Comparison of ENCODE assay signal across 11 cellular contexts in the genomic region with DNA sequence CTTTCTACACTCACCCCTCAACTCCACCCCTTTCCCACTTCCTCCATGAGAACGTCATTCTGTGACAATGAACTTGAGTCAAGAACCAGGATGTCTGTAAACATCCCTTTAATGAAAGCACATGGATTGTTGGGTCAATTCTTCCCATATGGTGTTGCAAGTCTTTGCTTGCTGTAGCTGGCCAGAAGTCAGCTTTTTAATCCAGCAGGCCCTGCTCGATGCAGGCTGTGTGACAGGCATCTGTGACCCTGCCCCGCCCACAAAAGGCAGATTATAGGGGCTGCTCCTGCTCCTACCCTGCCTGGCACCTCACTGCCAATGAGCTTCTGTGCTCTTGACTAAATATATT.
A peak's percentile ranks its signal among the peaks of the same experiment; 100 is the strongest.
DNase-seq lines count a peak whose midpoint lies in the region; ATAC-seq and TF ChIP-seq lines count a peak whose summit lies in the region.
"Had no signal": no experiment of that assay in that cellular context is flagged by ENCODE, and none has a peak within 500 bp of the region (broad histone marks: within the 10 kb centered on the region; RNA-seq: fewer than 3 reads in every experiment).

No MANE protein-coding gene starts in this region.

- intact Hi-C loops in left lung (cut with DNase I): no loop called here

- no peaks in the 10 kb centered on the region for H3K9me3 Mint-ChIP-seq in GM23338

- H3K4me1 Mint-ChIP-seq in GM23338: peaks cover 20% of the 10 kb centered on the region

- H3K4me3 Mint-ChIP-seq in GM23338: no peak overlapping the region

- H3K9me3 ChIP-seq in left lung: no peaks in the 10 kb centered on the region
- H3K9me3 ChIP-seq: BLaER1, psoas muscle had no signal

- no peaks in the 10 kb centered on the region for H4K20me1 ChIP-seq in GM23338 (replicated peaks; ENCODE audit: insufficient read depth)
- H4K20me1 ChIP-seq: BLaER1 had no signal

- no peak overlapping the region for H3K4me3 ChIP-seq in astrocyte of the spinal cord (ENCODE audit: low read depth, low read length)
- no peak overlapping the region for H3K4me3 ChIP-seq in left lung
- no peak overlapping the region for H3K4me3 ChIP-seq in urinary bladder (ENCODE audit: low read depth, low read length)
- no peak overlapping the region for H3K4me3 ChIP-seq in GM23338
- H3K4me3 ChIP-seq: BLaER1, psoas muscle had no signal

- no peaks in the 10 kb centered on the region for H3K9me2 ChIP-seq in GM23338 (ENCODE audit: insufficient read depth)

- peaks cover 2% of the 10 kb centered on the region for H3K27me3 Mint-ChIP-seq in GM23338 (ENCODE audit: insufficient read depth, low read depth, poor library complexity)

- H3K36me3 Mint-ChIP-seq in GM23338 (ENCODE audit: low read depth): no peaks in the 10 kb centered on the region

- WGBS in urinary bladder: 39% methylated on average over 3 of the region's 3 CpGs

- no peak overlapping the region for H3K27ac Mint-ChIP-seq in GM23338

- no peak overlapping the region for H3K4me2 ChIP-seq in GM23338
- H3K4me2 ChIP-seq: BLaER1 had no signal

- in situ Hi-C loops in astrocyte of the spinal cord (cut with HindIII; ENCODE audit: low sequenced_read_pairs): no loop called here

- peak; percentile 8 for DNase-seq in SIG-M5 treated with dmso at 0.1 percent for 504 hours (lab: John Stamatoyannopoulos, UW; ENCODE audit: unreplicated experiment)
- DNase-seq in SIG-M5 (lab: John Stamatoyannopoulos, UW): no peak
- peak; percentile 80 for DNase-seq in astrocyte of the spinal cord (ENCODE audit: low read depth, low spot score)
- DNase-seq in left lung: peak in 1 of 2 donors; percentile 47
- no peak for DNase-seq in stimulated activated CD4-positive, alpha-beta T cell treated with anti-CD3 and anti-CD28 coated beads, Interleukin-4, amount 100 ng/mL, for 1 hour
- no peak for DNase-seq in GM23338 (ENCODE audit: low spot score)
- DNase-seq: T1000 had no signal

- H2AFZ ChIP-seq in GM23338: no peak overlapping the region

- H3F3A ChIP-seq in GM23338 (replicated peaks; ENCODE audit: low read depth): no peaks in the 10 kb centered on the region

- H3K4me1 ChIP-seq in left lung (peaks cover 0 to 46% of the 10 kb centered on the region in 2 donors), urinary bladder (ENCODE audit: insufficient read depth) (no peaks in the 10 kb centered on the region), GM23338 (ENCODE audit: insufficient read depth) (peaks cover 28% of the 10 kb centered on the region)

- ATAC-seq in left lung (peak; percentile 64), GM23338 (no peak), GM21619 (IDR thresholded peaks at IDR 0.05; ENCODE audit: unreplicated experiment) (no peak)

- no peaks in the 10 kb centered on the region for H3K79me2 ChIP-seq in GM23338 (replicated peaks; ENCODE audit: insufficient read depth)

- H3K27ac ChIP-seq in left lung (peak overlapping the region; percentile 41 to 68), urinary bladder (ENCODE audit: low read depth) (peak overlapping the region; percentile 75), GM23338 (ENCODE audit: low read depth) (no peak overlapping the region)
- H3K27ac ChIP-seq: BLaER1 had no signal

- H3K27me3 ChIP-seq in left lung: no peaks in the 10 kb centered on the region
- no peaks in the 10 kb centered on the region for H3K27me3 ChIP-seq in GM23338 (ENCODE audit: insufficient read depth)
- H3K27me3 ChIP-seq: BLaER1 had no signal

- TF ChIP-seq CTCF in astrocyte of the spinal cord (IDR thresholded peaks at IDR 0.05; ENCODE audit: low read depth, low read length) (no peak), left lung (IDR thresholded peaks at IDR 0.05) (no peak), GM23338 (conservative IDR thresholded peaks at IDR 0.05; ENCODE audit: low read depth in 2 of 2) (no peak)

- no peaks in the 10 kb centered on the region for H3K36me3 ChIP-seq in left lung
- H3K36me3 ChIP-seq in urinary bladder (ENCODE audit: insufficient read depth): no peaks in the 10 kb centered on the region
- no peaks in the 10 kb centered on the region for H3K36me3 ChIP-seq in GM23338 (ENCODE audit: insufficient read depth)
- H3K36me3 ChIP-seq: BLaER1 had no signal

TF ChIP-seq in GM23338, 12 proteins besides CTCF, POLR2A, EP300 and RAD21 (continues in another document):
- TF ChIP-seq CREB1 (CRISPR knock-in tag; IDR thresholded peaks at IDR 0.05; ENCODE audit: low read depth) (no peak), POLR2AphosphoS5 (IDR thresholded peaks at IDR 0.05; ENCODE audit: low read depth) (no peak), ZNF331 (CRISPR knock-in tag; IDR thresholded peaks at IDR 0.05; ENCODE audit: low read depth) (no peak)
- TF ChIP-seq, protein P1, sequence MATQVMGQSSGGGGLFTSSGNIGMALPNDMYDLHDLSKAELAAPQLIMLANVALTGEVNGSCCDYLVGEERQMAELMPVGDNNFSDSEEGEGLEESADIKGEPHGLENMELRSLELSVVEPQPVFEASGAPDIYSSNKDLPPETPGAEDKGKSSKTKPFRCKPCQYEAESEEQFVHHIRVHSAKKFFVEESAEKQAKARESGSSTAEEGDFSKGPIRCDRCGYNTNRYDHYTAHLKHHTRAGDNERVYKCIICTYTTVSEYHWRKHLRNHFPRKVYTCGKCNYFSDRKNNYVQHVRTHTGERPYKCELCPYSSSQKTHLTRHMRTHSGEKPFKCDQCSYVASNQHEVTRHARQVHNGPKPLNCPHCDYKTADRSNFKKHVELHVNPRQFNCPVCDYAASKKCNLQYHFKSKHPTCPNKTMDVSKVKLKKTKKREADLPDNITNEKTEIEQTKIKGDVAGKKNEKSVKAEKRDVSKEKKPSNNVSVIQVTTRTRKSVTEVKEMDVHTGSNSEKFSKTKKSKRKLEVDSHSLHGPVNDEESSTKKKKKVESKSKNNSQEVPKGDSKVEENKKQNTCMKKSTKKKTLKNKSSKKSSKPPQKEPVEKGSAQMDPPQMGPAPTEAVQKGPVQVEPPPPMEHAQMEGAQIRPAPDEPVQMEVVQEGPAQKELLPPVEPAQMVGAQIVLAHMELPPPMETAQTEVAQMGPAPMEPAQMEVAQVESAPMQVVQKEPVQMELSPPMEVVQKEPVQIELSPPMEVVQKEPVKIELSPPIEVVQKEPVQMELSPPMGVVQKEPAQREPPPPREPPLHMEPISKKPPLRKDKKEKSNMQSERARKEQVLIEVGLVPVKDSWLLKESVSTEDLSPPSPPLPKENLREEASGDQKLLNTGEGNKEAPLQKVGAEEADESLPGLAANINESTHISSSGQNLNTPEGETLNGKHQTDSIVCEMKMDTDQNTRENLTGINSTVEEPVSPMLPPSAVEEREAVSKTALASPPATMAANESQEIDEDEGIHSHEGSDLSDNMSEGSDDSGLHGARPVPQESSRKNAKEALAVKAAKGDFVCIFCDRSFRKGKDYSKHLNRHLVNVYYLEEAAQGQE (IDR thresholded peaks at IDR 0.05; ENCODE audit: unreplicated experiment): no peak
- TF ChIP-seq, protein P2, sequence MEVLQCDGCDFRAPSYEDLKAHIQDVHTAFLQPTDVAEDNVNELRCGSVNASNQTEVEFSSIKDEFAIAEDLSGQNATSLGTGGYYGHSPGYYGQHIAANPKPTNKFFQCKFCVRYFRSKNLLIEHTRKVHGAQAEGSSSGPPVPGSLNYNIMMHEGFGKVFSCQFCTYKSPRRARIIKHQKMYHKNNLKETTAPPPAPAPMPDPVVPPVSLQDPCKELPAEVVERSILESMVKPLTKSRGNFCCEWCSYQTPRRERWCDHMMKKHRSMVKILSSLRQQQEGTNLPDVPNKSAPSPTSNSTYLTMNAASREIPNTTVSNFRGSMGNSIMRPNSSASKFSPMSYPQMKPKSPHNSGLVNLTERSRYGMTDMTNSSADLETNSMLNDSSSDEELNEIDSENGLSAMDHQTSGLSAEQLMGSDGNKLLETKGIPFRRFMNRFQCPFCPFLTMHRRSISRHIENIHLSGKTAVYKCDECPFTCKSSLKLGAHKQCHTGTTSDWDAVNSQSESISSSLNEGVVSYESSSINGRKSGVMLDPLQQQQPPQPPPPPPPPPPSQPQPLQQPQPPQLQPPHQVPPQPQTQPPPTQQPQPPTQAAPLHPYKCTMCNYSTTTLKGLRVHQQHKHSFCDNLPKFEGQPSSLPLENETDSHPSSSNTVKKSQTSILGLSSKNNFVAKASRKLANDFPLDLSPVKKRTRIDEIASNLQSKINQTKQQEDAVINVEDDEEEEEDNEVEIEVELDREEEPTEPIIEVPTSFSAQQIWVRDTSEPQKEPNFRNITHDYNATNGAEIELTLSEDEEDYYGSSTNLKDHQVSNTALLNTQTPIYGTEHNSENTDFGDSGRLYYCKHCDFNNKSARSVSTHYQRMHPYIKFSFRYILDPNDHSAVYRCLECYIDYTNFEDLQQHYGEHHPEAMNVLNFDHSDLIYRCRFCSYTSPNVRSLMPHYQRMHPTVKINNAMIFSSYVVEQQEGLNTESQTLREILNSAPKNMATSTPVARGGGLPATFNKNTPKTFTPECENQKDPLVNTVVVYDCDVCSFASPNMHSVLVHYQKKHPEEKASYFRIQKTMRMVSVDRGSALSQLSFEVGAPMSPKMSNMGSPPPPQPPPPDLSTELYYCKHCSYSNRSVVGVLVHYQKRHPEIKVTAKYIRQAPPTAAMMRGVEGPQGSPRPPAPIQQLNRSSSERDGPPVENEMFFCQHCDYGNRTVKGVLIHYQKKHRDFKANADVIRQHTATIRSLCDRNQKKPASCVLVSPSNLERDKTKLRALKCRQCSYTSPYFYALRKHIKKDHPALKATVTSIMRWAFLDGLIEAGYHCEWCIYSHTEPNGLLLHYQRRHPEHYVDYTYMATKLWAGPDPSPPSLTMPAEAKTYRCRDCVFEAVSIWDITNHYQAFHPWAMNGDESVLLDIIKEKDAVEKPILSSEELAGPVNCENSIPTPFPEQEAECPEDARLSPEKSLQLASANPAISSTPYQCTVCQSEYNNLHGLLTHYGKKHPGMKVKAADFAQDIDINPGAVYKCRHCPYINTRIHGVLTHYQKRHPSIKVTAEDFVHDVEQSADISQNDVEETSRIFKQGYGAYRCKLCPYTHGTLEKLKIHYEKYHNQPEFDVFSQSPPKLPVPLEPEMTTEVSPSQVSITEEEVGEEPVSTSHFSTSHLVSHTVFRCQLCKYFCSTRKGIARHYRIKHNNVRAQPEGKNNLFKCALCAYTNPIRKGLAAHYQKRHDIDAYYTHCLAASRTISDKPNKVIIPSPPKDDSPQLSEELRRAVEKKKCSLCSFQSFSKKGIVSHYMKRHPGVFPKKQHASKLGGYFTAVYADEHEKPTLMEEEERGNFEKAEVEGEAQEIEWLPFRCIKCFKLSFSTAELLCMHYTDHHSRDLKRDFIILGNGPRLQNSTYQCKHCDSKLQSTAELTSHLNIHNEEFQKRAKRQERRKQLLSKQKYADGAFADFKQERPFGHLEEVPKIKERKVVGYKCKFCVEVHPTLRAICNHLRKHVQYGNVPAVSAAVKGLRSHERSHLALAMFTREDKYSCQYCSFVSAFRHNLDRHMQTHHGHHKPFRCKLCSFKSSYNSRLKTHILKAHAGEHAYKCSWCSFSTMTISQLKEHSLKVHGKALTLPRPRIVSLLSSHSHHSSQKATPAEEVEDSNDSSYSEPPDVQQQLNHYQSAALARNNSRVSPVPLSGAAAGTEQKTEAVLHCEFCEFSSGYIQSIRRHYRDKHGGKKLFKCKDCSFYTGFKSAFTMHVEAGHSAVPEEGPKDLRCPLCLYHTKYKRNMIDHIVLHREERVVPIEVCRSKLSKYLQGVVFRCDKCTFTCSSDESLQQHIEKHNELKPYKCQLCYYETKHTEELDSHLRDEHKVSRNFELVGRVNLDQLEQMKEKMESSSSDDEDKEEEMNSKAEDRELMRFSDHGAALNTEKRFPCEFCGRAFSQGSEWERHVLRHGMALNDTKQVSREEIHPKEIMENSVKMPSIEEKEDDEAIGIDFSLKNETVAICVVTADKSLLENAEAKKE (CRISPR knock-in tag; IDR thresholded peaks at IDR 0.05): no peak

Comparison
In these comparisons a context has a peak if more than half of its experiments do, and no peak if none do; other contexts are left out.
1. DNase-seq: peak in SIG-M5 treated with dmso at 0.1 percent for 504 hours (single experiment) and astrocyte of the spinal cord (single experiment); none in SIG-M5 (single experiment), stimulated activated CD4-positive, alpha-beta T cell treated with anti-CD3 and anti-CD28 coated beads, Interleukin-4, amount 100 ng/mL, for 1 hour (single experiment) and GM23338 (single experiment).